Comparison of ENCODE assay signal across 10 cellular contexts in the genomic region with DNA sequence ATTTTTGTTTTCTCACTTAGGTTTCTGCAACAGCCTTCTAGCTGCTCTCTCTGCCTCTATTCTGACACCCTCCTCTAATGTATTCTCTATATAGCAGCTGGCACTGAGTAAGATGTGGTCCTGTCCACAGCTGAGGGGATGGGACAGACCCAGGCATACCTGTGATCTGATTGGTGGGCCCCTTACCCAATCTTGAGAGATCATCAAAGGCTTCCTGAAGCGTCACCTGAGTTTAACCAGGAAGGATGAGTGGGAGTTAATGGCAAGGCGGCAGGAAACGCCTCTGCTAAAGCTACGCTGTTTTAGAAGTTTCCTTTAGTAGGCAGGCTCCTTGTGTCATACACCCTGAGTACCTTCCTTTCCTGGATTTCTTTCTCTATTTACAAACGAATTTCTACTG. TPM values are rescaled to one million over a fixed set of nuclear protein-coding genes. Genes with fewer than 3 reads are reported as not detected.
DNase-seq lines count a peak whose midpoint lies in the region; ATAC-seq and TF ChIP-seq lines count a peak whose summit lies in the region.
"Had no signal": no experiment of that assay in that cellular context is flagged by ENCODE, and none has a peak within 500 bp of the region (broad histone marks: within the 10 kb centered on the region; RNA-seq: fewer than 3 reads in every experiment).

No MANE protein-coding gene starts in this region.

- H3K79me2 ChIP-seq in mesendoderm (ENCODE audit: control insufficient read depth, insufficient read depth, low read length) = no peaks in the 10 kb centered on the region

- H3K36me3 Mint-ChIP-seq in CD8-positive, alpha-beta memory T cell = peaks cover 0 to 2% (median 0%) of the 10 kb centered on the region in 3 donors
- peaks cover 8% of the 10 kb centered on the region for H3K36me3 Mint-ChIP-seq in Caco-2 (ENCODE audit: insufficient read depth, unreplicated experiment)

- H3K4me2 ChIP-seq in mesendoderm (ENCODE audit: low read length) = no peak overlapping the region

- no peaks in the 10 kb centered on the region for H3K9me3 ChIP-seq in CD8-positive, alpha-beta memory T cell (ENCODE audit: low read length)
- H3K9me3 ChIP-seq in Caco-2 = no peaks in the 10 kb centered on the region
- H3K9me3 ChIP-seq in ovary = no peaks in the 10 kb centered on the region
- H3K9me3 ChIP-seq: BE2C, lower lobe of right lung had no signal

- CTCF ChIA-PET in CD8-positive, alpha-beta memory T cell (lab: Charles Lee) = interaction anchor here (0.9 to 1.3 kb wide), 2 partner anchors 11 to 52 kb away, joined by 3 to 4 read pairs; partner anchors contain the start of gene DGUOK
- CTCF ChIA-PET in Caco-2 (lab: Charles Lee) = no interaction called here

- ATAC-seq in HG03108 (IDR thresholded peaks at IDR 0.05; ENCODE audit: unreplicated experiment) = peak; percentile 41
- ATAC-seq: lower lobe of right lung had no signal

- POLR2A ChIA-PET in CD8-positive, alpha-beta memory T cell (lab: Charles Lee) = interaction anchor here (1.0 kb wide), 1 partner anchor 9 kb away, joined by 5 read pairs; no protein-coding TSS in a partner anchor
- POLR2A ChIA-PET in Caco-2 (lab: Charles Lee) = no interaction called here

- no peak overlapping the region for H3K9ac ChIP-seq in mesendoderm (ENCODE audit: low read length)

- H3K4me3 Mint-ChIP-seq in CD8-positive, alpha-beta memory T cell = peak overlapping the region; percentile 35 to 72 (median 43)
- H3K4me3 Mint-ChIP-seq in Caco-2 (ENCODE audit: unreplicated experiment) = no peak overlapping the region

- H4K8ac ChIP-seq in mesendoderm (ENCODE audit: low read depth, low read length) = no peak overlapping the region

- no TSS peak for BruUV-seq in Caco-2 (replicated peaks; lab: Mats Ljungman, UMichigan)

- no peaks in the 10 kb centered on the region for H3K9me3 Mint-ChIP-seq in CD8-positive, alpha-beta memory T cell
- H3K9me3 Mint-ChIP-seq in Caco-2 (ENCODE audit: unreplicated experiment) = no peaks in the 10 kb centered on the region

- H4K5ac ChIP-seq in mesendoderm (ENCODE audit: low read length) = no peak overlapping the region

- no peak for TF ChIP-seq EP300 in ovary (IDR thresholded peaks at IDR 0.05)

- no peaks in the 10 kb centered on the region for H3K36me3 ChIP-seq in CD8-positive, alpha-beta memory T cell (ENCODE audit: insufficient read depth, low read length)
- H3K36me3 ChIP-seq in mesendoderm (ENCODE audit: control insufficient read depth, insufficient read depth, low read length) (no peaks in the 10 kb centered on the region), Caco-2 (ENCODE audit: control insufficient read depth, insufficient read depth, low read length) (no peaks in the 10 kb centered on the region), ovary (no peaks in the 10 kb centered on the region)
- H3K36me3 ChIP-seq: BE2C, lower lobe of right lung had no signal

- peak overlapping the region; percentile 33 for H3K4me3 ChIP-seq in CD8-positive, alpha-beta memory T cell (ENCODE audit: low read length)
- H3K4me3 ChIP-seq in mesendoderm (ENCODE audit: low read length) = no peak overlapping the region
- H3K4me3 ChIP-seq in Caco-2 (ENCODE audit: low read depth, low read length) = no peak overlapping the region
- H3K4me3 ChIP-seq in ovary = no peak overlapping the region
- H3K4me3 ChIP-seq: lower lobe of right lung had no signal

- TF ChIP-seq CTCF in Caco-2 (IDR thresholded peaks at IDR 0.05; ENCODE audit: insufficient read depth in 1 of 2, low read depth in 1 of 2, low read length in 1 of 2, severe bottlenecking in 1 of 2, unreplicated experiment in 1 of 2) (no peak), ovary (IDR thresholded peaks at IDR 0.05) (no peak)

- H2BK5ac ChIP-seq in mesendoderm (ENCODE audit: low read length) = no peak overlapping the region

- intact Hi-C loops in Caco-2 (cut with micrococcal nuclease; ENCODE audit: unreplicated experiment) (no loop called here), ovary (cut with DNase I) (no loop called here)

- no peaks in the 10 kb centered on the region for H3K79me1 ChIP-seq in mesendoderm (ENCODE audit: low read length)

- no peak overlapping the region for H3K4ac ChIP-seq in mesendoderm (ENCODE audit: low read depth, low read length)

- peaks cover 54% of the 10 kb centered on the region for H3K4me1 ChIP-seq in CD8-positive, alpha-beta memory T cell (ENCODE audit: insufficient read depth, low read length)
- peaks cover 6% of the 10 kb centered on the region for H3K4me1 ChIP-seq in mesendoderm (ENCODE audit: control insufficient read depth, low read depth, low read length)
- H3K4me1 ChIP-seq in Caco-2 = peaks cover 34% of the 10 kb centered on the region
- peaks cover 4% of the 10 kb centered on the region for H3K4me1 ChIP-seq in ovary (ENCODE audit: insufficient read depth)

- H3K18ac ChIP-seq in mesendoderm (ENCODE audit: low read length) = no peak overlapping the region

- H2BK15ac ChIP-seq in mesendoderm (replicated peaks; ENCODE audit: low read depth) = no peak overlapping the region

- TF ChIP-seq POLR2A in ovary (IDR thresholded peaks at IDR 0.05) = no peak

- peaks cover 0 to 1% of the 10 kb centered on the region in 2 donors for H3K27me3 Mint-ChIP-seq in CD8-positive, alpha-beta memory T cell
- H3K27me3 Mint-ChIP-seq in Caco-2 (ENCODE audit: insufficient read depth, unreplicated experiment) = peaks cover 28% of the 10 kb centered on the region

- H3K27ac Mint-ChIP-seq in CD8-positive, alpha-beta memory T cell = peak overlapping the region; percentile 58 to 93 (median 82)
- no peak overlapping the region for H3K27ac Mint-ChIP-seq in Caco-2 (ENCODE audit: unreplicated experiment)

- no peak overlapping the region for H3K27ac ChIP-seq in CD8-positive, alpha-beta memory T cell (ENCODE audit: low read depth, low read length)
- H3K27ac ChIP-seq in mesendoderm (ENCODE audit: low read depth, low read length) (no peak overlapping the region), ovary (no peak overlapping the region)
- H3K27ac ChIP-seq: lower lobe of right lung had no signal

- H2BK120ac ChIP-seq in mesendoderm (ENCODE audit: low read depth, low read length) = no peak overlapping the region

- no peak overlapping the region for H2AK5ac ChIP-seq in mesendoderm (ENCODE audit: low read length)

- no peak overlapping the region for H3K56ac ChIP-seq in mesendoderm (ENCODE audit: low read length)

- DNase-seq in CD8-positive, alpha-beta memory T cell = peak; percentile 26 to 84 (median 67)
- DNase-seq in activated T-cell treated with anti-CD3 and anti-CD28 coated beads for 24 hours (ENCODE audit: low read depth) (peak; percentile 62), mesendoderm (peak; percentile 72), Caco-2 (no peak), cerebellar nuclear complex (lab: John Stamatoyannopoulos, UW) (no peak), amygdala (lab: John Stamatoyannopoulos, UW) (no peak), ovary (no peak)
- DNase-seq: BE2C, lower lobe of right lung had no signal

- peaks cover 43 to 72% (median 50%) of the 10 kb centered on the region in 3 donors for H3K4me1 Mint-ChIP-seq in CD8-positive, alpha-beta memory T cell
- H3K4me1 Mint-ChIP-seq in Caco-2 (ENCODE audit: low read depth, unreplicated experiment) = peaks cover 33% of the 10 kb centered on the region

- WGBS in mesendoderm (ENCODE audit: extremely low coverage, insufficient coverage, low lambda C conversion rate) = no CpG with 5 or more reads among the region's 5 CpGs
- 21 to 38% (median 30%) methylated on average over 5 of the region's 5 CpGs for WGBS in ovary, 3 donors

- no peak overlapping the region for H3K23ac ChIP-seq in mesendoderm (ENCODE audit: low read length)

- no peaks in the 10 kb centered on the region for H3K27me3 ChIP-seq in CD8-positive, alpha-beta memory T cell (ENCODE audit: insufficient read depth, low read length, poor library complexity, severe bottlenecking)
- H3K27me3 ChIP-seq in mesendoderm (ENCODE audit: insufficient read depth, low read length, poor library complexity) = no peaks in the 10 kb centered on the region
- H3K27me3 ChIP-seq in Caco-2 (replicated peaks; ENCODE audit: control insufficient read depth, insufficient read depth, low read length) = peaks cover 3% of the 10 kb centered on the region
- H3K27me3 ChIP-seq in ovary = no peaks in the 10 kb centered on the region
- H3K27me3 ChIP-seq: BE2C had no signal

RNA-seq across cellular contexts. Expression of gene TET3, which starts 5.7 kb away (rescaled TPM):
- 10 to 100 TPM; 19.9 to 20.5 TPM for total RNA-seq in CD8-positive, alpha-beta memory T cell
- polyA plus RNA-seq in CD8-positive, alpha-beta memory T cell = 0.78 TPM
- 7.5 TPM for polyA plus RNA-seq in mesendoderm (2013, experiment 1 of 2)
- polyA plus RNA-seq in mesendoderm (2013, experiment 2 of 2) = 6.9 TPM
- total RNA-seq in Caco-2 (2022) (27.5 and 27.8 TPM in 2 replicates), ovary (10 to 100 TPM in 2 of 7 donors, 1 to 10 TPM in 5; 5.1 to 13.5 (median 7.9) TPM)
- polyA plus RNA-seq in ovary = 1 to 10 TPM; 2.6 to 3.3 TPM

RNA-seq across cellular contexts. Expression of gene DGUOK, which starts 52.3 kb away (rescaled TPM):
- 10 to 100 TPM; 96.6 to 98.8 TPM for total RNA-seq in CD8-positive, alpha-beta memory T cell
- 188 TPM for polyA plus RNA-seq in CD8-positive, alpha-beta memory T cell
- 137 TPM for polyA plus RNA-seq in mesendoderm (2013, experiment 1 of 2)
- polyA plus RNA-seq in mesendoderm (2013, experiment 2 of 2) = 137 TPM
- total RNA-seq in Caco-2 (2022) (69.6 and 70.7 TPM in 2 replicates), ovary (10 to 100 TPM; 45.8 to 66.2 (median 52.4) TPM)
- polyA plus RNA-seq in ovary = 10 to 100 TPM; 70.7 to 84.1 TPM

Comparison
In these comparisons a context has a peak if more than half of its experiments do, and no peak if none do; other contexts are left out.
1. DNase-seq: peak in CD8-positive, alpha-beta memory T cell (5 of 5), activated T-cell treated with anti-CD3 and anti-CD28 coated beads for 24 hours (single experiment) and mesendoderm (single experiment); none in Caco-2 (0 of 2), cerebellar nuclear complex (0 of 2), amygdala (0 of 56) and ovary (0 of 5).